In the genomic region with DNA sequence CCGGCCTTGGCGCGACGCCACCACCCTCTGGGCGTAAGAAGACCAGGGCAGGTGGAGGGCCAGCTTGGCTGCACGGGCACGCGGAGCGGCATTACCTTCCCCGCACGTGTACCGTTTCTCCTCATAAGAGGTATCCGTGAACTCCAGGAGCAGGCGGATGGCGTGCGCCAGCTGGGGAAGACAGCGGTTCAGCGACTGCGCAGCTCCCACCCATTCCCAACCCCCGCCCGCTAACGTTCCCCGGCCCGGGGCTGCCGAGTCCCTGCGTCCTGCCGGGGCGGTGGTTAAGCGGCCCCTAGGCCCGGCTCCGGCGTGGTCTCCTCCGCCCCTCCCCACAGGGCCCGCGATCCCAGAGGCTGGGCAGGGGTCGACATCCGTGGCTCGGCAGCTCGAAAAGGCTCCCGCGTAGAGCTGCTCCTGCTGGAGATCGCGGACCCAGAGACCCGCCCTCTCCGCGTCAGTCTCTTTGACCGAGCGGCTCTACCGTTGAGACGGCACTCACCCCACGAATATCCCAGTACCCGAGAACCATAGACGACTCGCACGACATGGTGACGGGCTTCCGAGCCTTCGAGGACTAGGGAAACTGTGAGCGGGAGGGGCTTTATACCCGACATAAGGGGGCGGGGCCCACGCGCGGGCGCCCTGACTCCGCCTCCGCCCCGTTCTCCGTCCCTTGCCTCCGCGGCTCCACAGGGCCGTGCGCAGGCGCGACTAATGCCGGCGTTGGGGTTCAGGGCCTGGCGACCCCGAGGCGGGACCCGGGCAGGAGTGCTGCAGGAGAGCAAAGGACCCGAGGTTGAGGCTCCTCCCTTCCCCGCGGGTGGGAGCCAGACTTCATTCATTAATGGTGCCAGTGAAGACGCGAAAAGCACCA, we compare ENCODE assay signal across 8 cellular contexts. TPM values are rescaled to one million over a fixed set of nuclear protein-coding genes. Genes with fewer than 3 reads are reported as not detected.
DNase-seq lines count a peak whose midpoint lies in the region; ATAC-seq and TF ChIP-seq lines count a peak whose summit lies in the region.

No MANE protein-coding gene starts in this region.

- H3K27ac Mint-ChIP-seq in endothelial cell (ENCODE audit: unreplicated experiment) = no peak overlapping the region
- H3K27ac Mint-ChIP-seq in mesothelial cell of epicardium = peak overlapping the region; percentile 79

- ATAC-seq in GM18520 (IDR thresholded peaks at IDR 0.05; ENCODE audit: unreplicated experiment) (peak; percentile 82), HG03159 (IDR thresholded peaks at IDR 0.05; ENCODE audit: unreplicated experiment) (peak; percentile 90)

- H3K4me1 Mint-ChIP-seq in endothelial cell (ENCODE audit: unreplicated experiment) (peaks cover 16% of the 10 kb centered on the region), mesothelial cell of epicardium (peaks cover 13% of the 10 kb centered on the region)

- H3K36me3 Mint-ChIP-seq in endothelial cell (ENCODE audit: low read depth, unreplicated experiment) (peaks cover 21% of the 10 kb centered on the region), mesothelial cell of epicardium (peaks cover 21% of the 10 kb centered on the region)

- H3K27me3 Mint-ChIP-seq in endothelial cell (ENCODE audit: unreplicated experiment) (peaks cover 5% of the 10 kb centered on the region), mesothelial cell of epicardium (ENCODE audit: low read depth) (peaks cover 3% of the 10 kb centered on the region)

- peak overlapping the region; percentile 84 for H3K4me3 Mint-ChIP-seq in endothelial cell (ENCODE audit: unreplicated experiment)
- peak overlapping the region; percentile 87 for H3K4me3 Mint-ChIP-seq in mesothelial cell of epicardium

- TF ChIP-seq CTCF in endothelial cell (IDR thresholded peaks at IDR 0.05; ENCODE audit: unreplicated experiment) (no peak), mesothelial cell of epicardium (IDR thresholded peaks at IDR 0.05; ENCODE audit: unreplicated experiment) (no peak)

- DNase-seq in NCI-H748 (lab: John Stamatoyannopoulos, UW; ENCODE audit: unreplicated experiment) = peak; percentile 82
- peak; percentile 87 for DNase-seq in activated CD8-positive, alpha-beta memory T cell treated with anti-CD3 and anti-CD28 coated beads, Interleukin-2, amount 50 U/mL, for 4 hours
- DNase-seq in endothelial cell (ENCODE audit: low spot score) = peak; percentile 60
- DNase-seq in mesothelial cell of epicardium (ENCODE audit: low spot score in 2 of 2, unreplicated experiment in 2 of 2) = peak; percentile 72 to 89
- DNase-seq in stimulated activated CD8-positive, alpha-beta memory T cell treated with anti-CD3 and anti-CD28 coated beads, Interleukin-15, amount 100 ng/mL, for 24 hours (ENCODE audit: low read depth) = peak; percentile 57
- DNase-seq in OCI-M1 (lab: John Stamatoyannopoulos, UW) = no peak

- H3K9me3 Mint-ChIP-seq in endothelial cell (ENCODE audit: unreplicated experiment) = no peaks in the 10 kb centered on the region
- H3K9me3 Mint-ChIP-seq in mesothelial cell of epicardium = no peaks in the 10 kb centered on the region

RNA-seq across cellular contexts. Expression of a gene that starts 0.9 kb away (rescaled TPM):
- total RNA-seq in endothelial cell (ENCODE audit: unreplicated experiment) = 6.9 TPM
- 49.7 to 57.9 TPM (median 55.2 TPM) in 3 replicates for total RNA-seq in mesothelial cell of epicardium

RNA-seq across cellular contexts. Expression of a gene that starts 23.7 kb away (rescaled TPM):
- not detected for total RNA-seq in endothelial cell (ENCODE audit: unreplicated experiment)
- 0.13 to 0.34 TPM in 2 of 3 replicates, not detected in the other for total RNA-seq in mesothelial cell of epicardium

RNA-seq across cellular contexts. Expression of a gene that starts 27.9 kb away (rescaled TPM):
- total RNA-seq in endothelial cell (ENCODE audit: unreplicated experiment) (27.9 TPM), mesothelial cell of epicardium (0.24 to 0.29 TPM (median 0.25 TPM) in 3 replicates)

RNA-seq across cellular contexts. Expression of a gene that starts 52.4 kb away (rescaled TPM):
- total RNA-seq in endothelial cell (ENCODE audit: unreplicated experiment) (not detected), mesothelial cell of epicardium (48.8 to 54.2 TPM (median 52.3 TPM) in 3 replicates)

Comparison
In these comparisons a context has a peak if more than half of its experiments do, and no peak if none do; other contexts are left out.
1. RNA of a gene that starts 27.9 kb away (total RNA-seq): 27.9 TPM in endothelial cell (single experiment); 0.24 to 0.29 TPM in mesothelial cell of epicardium; every median in the first group is over 10 times any median in the second.